ENCODE assay signal across 8 cellular contexts in the genomic region with DNA sequence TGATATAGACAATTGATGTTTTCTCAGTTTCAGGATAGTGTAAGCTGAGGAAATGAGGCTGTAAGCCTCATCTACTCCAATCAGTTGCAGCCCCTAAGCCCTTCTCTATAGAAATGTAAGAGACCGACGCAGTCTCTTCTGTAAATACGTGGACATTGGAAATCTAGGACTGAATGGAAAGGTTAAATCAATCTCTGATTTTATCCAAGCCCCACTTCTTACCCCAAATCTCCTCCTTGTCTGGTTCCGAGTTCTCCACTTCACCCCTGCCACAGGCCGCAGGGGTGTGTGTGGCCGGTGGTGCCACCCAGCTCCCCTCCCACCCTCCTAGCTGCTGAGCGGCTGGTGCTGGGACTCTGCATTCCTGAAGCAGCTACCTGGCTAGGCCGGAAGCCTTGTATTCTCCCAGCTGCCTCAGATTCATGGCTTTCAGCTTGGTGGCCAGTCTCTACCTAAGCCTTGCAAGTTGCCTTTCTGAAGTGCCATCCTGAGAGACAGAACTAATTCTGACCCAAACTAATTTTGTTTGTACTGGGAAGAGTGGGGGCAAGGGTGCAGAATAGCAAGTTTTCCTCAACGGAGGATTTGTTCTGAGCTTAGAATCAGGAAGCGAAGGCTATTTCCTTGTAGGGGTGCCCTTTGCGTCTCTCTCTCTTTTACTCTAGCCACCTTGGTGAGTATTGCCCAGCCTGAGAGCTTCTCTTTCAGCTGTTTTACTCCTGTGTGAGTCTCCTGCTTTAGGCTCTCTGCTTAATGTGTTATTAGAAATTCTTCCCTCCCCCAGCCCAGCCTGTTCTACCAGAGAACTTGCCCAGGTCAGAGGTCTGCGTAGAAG. TPM values are rescaled to one million over a fixed set of nuclear protein-coding genes. Genes with fewer than 3 reads are reported as not detected.
A peak's percentile ranks its signal among the peaks of the same experiment; 100 is the strongest.
DNase-seq lines count a peak whose midpoint lies in the region; ATAC-seq, FAIRE-seq and TF ChIP-seq lines count a peak whose summit lies in the region.

No MANE protein-coding gene starts in this region.

- no peak for TF ChIP-seq CTCF in GM12878 (IDR thresholded peaks at IDR 0.05 in 2 of 3, conservative IDR thresholded peaks at IDR 0.05 in 1 of 3; ENCODE audit: control insufficient read depth in 2 of 3, extremely low read depth in 1 of 3, insufficient read depth in 1 of 3, low read depth in 3 of 3, low read length in 3 of 3)
- TF ChIP-seq CTCF in keratinocyte (optimal IDR thresholded peaks at IDR 0.05 in 1 of 3, IDR thresholded peaks at IDR 0.05 in 1 of 3, conservative IDR thresholded peaks at IDR 0.05 in 1 of 3; ENCODE audit: extremely low read depth in 1 of 3, insufficient read depth in 2 of 3, low read length in 3 of 3): no peak

- intact Hi-C loops in GM12878 (cut with micrococcal nuclease; ENCODE audit: unreplicated experiment): no loop called here

- FAIRE-seq in GM12878 (lab: Jason Lieb, UNC): no peak
- no peak for FAIRE-seq in keratinocyte (lab: Jason Lieb, UNC)

- no peaks in the 10 kb centered on the region for H3K79me2 ChIP-seq in GM12878 (ENCODE audit: control insufficient read depth, insufficient read depth, low read length)
- no peaks in the 10 kb centered on the region for H3K79me2 ChIP-seq in keratinocyte (ENCODE audit: control insufficient read depth, insufficient read depth, low read length)

- no peaks in the 10 kb centered on the region for H3K27me3 Mint-ChIP-seq in stimulated activated naive B cell treated with anti-CD40 and anti-IgM and Interleukin-4, amounts not matched to agents 10 μg/mL and 1 μg/mL and 100 μg/mL, for 72 hours

- BruUV-seq in GM12878 (replicated peaks; lab: Mats Ljungman, UMichigan): no TSS peak

- SMC1A ChIA-PET in GM12878 (lab: Charles Lee; ENCODE audit: uncharacterized antibody, unreplicated experiment): interaction anchor here (1.0 to 1.8 kb wide), 4 partner anchors 10 to 79 kb away, joined by 3 to 4 read pairs (median 4); no protein-coding TSS in a partner anchor

- H4K20me1 ChIP-seq in GM12878 (ENCODE audit: control insufficient read depth, insufficient read depth) (no peaks in the 10 kb centered on the region), keratinocyte (ENCODE audit: control insufficient read depth, extremely low read depth, insufficient read depth, low read length) (no peaks in the 10 kb centered on the region)

- ATAC-seq in GM18867 (IDR thresholded peaks at IDR 0.05; ENCODE audit: unreplicated experiment): peak; percentile 47
- peak; percentile 27 for ATAC-seq in HG03175 (IDR thresholded peaks at IDR 0.05; ENCODE audit: unreplicated experiment)
- peak; percentile 46 for ATAC-seq in GM12878
- peak; percentile 41 to 60 for ATAC-seq in stimulated activated naive B cell treated with anti-CD40 and anti-IgM and Interleukin-4, amounts not matched to agents 10 μg/mL and 1 μg/mL and 100 μg/mL, for 72 hours (replicated peaks)

- RAD21 ChIA-PET in GM12878 (lab: Charles Lee; ENCODE audit: unreplicated experiment): interaction anchor here (1.4 kb wide), 1 partner anchor 45 kb away, joined by 3 read pairs; no protein-coding TSS in a partner anchor

- dilution Hi-C loops in keratinocyte (cut with MboI; ENCODE audit: extremely low pct_ligation_motif_present, low sequenced_read_pairs): no loop called here

- H3K27ac Mint-ChIP-seq in stimulated activated naive B cell treated with anti-CD40 and anti-IgM and Interleukin-4, amounts not matched to agents 10 μg/mL and 1 μg/mL and 100 μg/mL, for 72 hours: no peak overlapping the region

- no peaks in the 10 kb centered on the region for H3K9me3 Mint-ChIP-seq in stimulated activated naive B cell treated with anti-CD40 and anti-IgM and Interleukin-4, amounts not matched to agents 10 μg/mL and 1 μg/mL and 100 μg/mL, for 72 hours

- peak overlapping the region; percentile 79 for H3K4me3 Mint-ChIP-seq in stimulated activated naive B cell treated with anti-CD40 and anti-IgM and Interleukin-4, amounts not matched to agents 10 μg/mL and 1 μg/mL and 100 μg/mL, for 72 hours

- CTCF ChIA-PET in GM12878 (lab: Yijun Ruan, JAX): interaction anchor here (1.0 to 1.3 kb wide), 2 partner anchors 45 to 77 kb away, joined by 3 to 4 read pairs; no protein-coding TSS in a partner anchor

- 51% methylated on average over 12 of the region's 12 CpGs for WGBS in GM12878 (ENCODE audit: insufficient coverage, insufficient replicate concordance, low lambda C conversion rate, missing lambda C conversion rate)

- H3K4me2 ChIP-seq in GM12878 (ENCODE audit: control insufficient read depth, insufficient read depth) (peak overlapping the region; percentile 78), keratinocyte (ENCODE audit: control insufficient read depth, extremely low read depth, insufficient read depth, low read depth, low read length) (peak overlapping the region; percentile 77)

- H3K4me1 ChIP-seq in GM12878 (ENCODE audit: control insufficient read depth, insufficient read depth, low read length): no peaks in the 10 kb centered on the region
- peaks cover 13% of the 10 kb centered on the region for H3K4me1 ChIP-seq in keratinocyte (ENCODE audit: control insufficient read depth, extremely low read depth, insufficient read depth, low read length)

- TF ChIP-seq POLR2A in GM12878 (IDR thresholded peaks at IDR 0.05; ENCODE audit: low read depth, low read length): no peak

- H3K27me3 ChIP-seq in GM12878 (replicated peaks in 1 of 2; ENCODE audit: control insufficient read depth in 2 of 2, insufficient read depth in 2 of 2, low read length in 1 of 2): no peaks in the 10 kb centered on the region; a peak in 1 of 4 replicates
- no peaks in the 10 kb centered on the region for H3K27me3 ChIP-seq in keratinocyte (ENCODE audit: control insufficient read depth, extremely low read depth, insufficient read depth, low read length)

- H3K9me3 ChIP-seq in GM12878 (replicated peaks; ENCODE audit: control insufficient read depth, insufficient read depth, low read length) (no peaks in the 10 kb centered on the region), keratinocyte (ENCODE audit: control insufficient read depth, low read depth, low read length) (no peaks in the 10 kb centered on the region)

- H2AFZ ChIP-seq in GM12878 (ENCODE audit: control insufficient read depth, low read depth, low read length) (peak overlapping the region; percentile 89), keratinocyte (ENCODE audit: control insufficient read depth, low read length) (peak overlapping the region; percentile 76)

- in situ Hi-C loops in GM12878 (cut with MboI): no loop called here

- no peak for TF ChIP-seq EP300 in GM12878 (IDR thresholded peaks at IDR 0.05; ENCODE audit: borderline replicate concordance in 1 of 2, control insufficient read depth in 1 of 2, low read depth in 2 of 2, low read length in 2 of 2)

- H3K4me1 Mint-ChIP-seq in stimulated activated naive B cell treated with anti-CD40 and anti-IgM and Interleukin-4, amounts not matched to agents 10 μg/mL and 1 μg/mL and 100 μg/mL, for 72 hours: peaks cover 5 to 20% of the 10 kb centered on the region in 2 donors

- H3K36me3 Mint-ChIP-seq in stimulated activated naive B cell treated with anti-CD40 and anti-IgM and Interleukin-4, amounts not matched to agents 10 μg/mL and 1 μg/mL and 100 μg/mL, for 72 hours: peaks cover 4 to 6% of the 10 kb centered on the region in 2 donors

- H3K27ac ChIP-seq in GM12878 (ENCODE audit: control insufficient read depth, insufficient read depth): no peak overlapping the region
- peak overlapping the region; percentile 49 for H3K27ac ChIP-seq in keratinocyte (ENCODE audit: control insufficient read depth, insufficient read depth, low read length)

- POLR2A ChIA-PET in GM12878 (lab: Charles Lee): no interaction called here

- no peaks in the 10 kb centered on the region for H3K9me1 ChIP-seq in keratinocyte (ENCODE audit: control insufficient read depth, extremely low read depth, insufficient read depth, low read length)

- DNase-seq in GM12878 (ENCODE audit: low read depth, low spot score): no peak
- peak; percentile 15 for DNase-seq in keratinocyte (ENCODE audit: low read depth, low spot score)
- no peak for DNase-seq in stimulated activated naive B cell treated with anti-CD40 and anti-IgM and Interleukin-4, amounts not matched to agents 10 μg/mL and 1 μg/mL and 100 μg/mL, for 72 hours
- DNase-seq in COLO829 (ENCODE audit: low spot score): no peak
- DNase-seq in NCI-H524 treated with DMSO at 0.1 percent for 48 hours (lab: John Stamatoyannopoulos, UW): no peak
- no peak for DNase-seq in activated CD8-positive, alpha-beta memory T cell treated with anti-CD3 and anti-CD28 coated beads, Interleukin-2, amount 50 U/mL, for 48 hours

- TF ChIP-seq RAD21 in GM12878 (IDR thresholded peaks at IDR 0.05; ENCODE audit: insufficient read depth, low read depth, low read length): no peak

- H3K9ac ChIP-seq in GM12878 (ENCODE audit: control insufficient read depth, insufficient read depth, low read length) (no peak overlapping the region), keratinocyte (ENCODE audit: control insufficient read depth, extremely low read depth, insufficient read depth, low read length) (peak overlapping the region; percentile 48)

- H3K4me3 ChIP-seq in GM12878: peak overlapping the region; percentile 24
- H3K4me3 ChIP-seq in keratinocyte (ENCODE audit: control insufficient read depth in 2 of 3, extremely low read depth in 1 of 3, insufficient read depth in 2 of 3, low read depth in 1 of 3, low read length in 3 of 3): peak overlapping the region; percentile 47 to 83 (median 72)

- no peaks in the 10 kb centered on the region for H3K36me3 ChIP-seq in GM12878 (ENCODE audit: control insufficient read depth in 2 of 2, insufficient read depth in 2 of 2, low read length in 1 of 2)
- H3K36me3 ChIP-seq in keratinocyte (ENCODE audit: control insufficient read depth in 2 of 2, extremely low read depth in 1 of 2, insufficient read depth in 2 of 2, low read length in 2 of 2): peaks cover 15 to 16% of the 10 kb centered on the region in 2 experiments

RNA-seq across cellular contexts. Expression of a gene that starts 0.7 kb away (rescaled TPM):
- total RNA-seq in GM12878 (2013; cell fraction: nucleolus; rRNA removed): 0.52 and 0.81 TPM in 2 replicates
- total RNA-seq in GM12878 (2014; rRNA removed): 0.44 and 0.45 TPM in 2 replicates
- total RNA-seq in GM12878 (2014; rRNA removed; fragmentation: Illumina TruSeq; extraction: Trizol): 0.54 and 0.78 TPM in 2 replicates
- total RNA-seq in GM12878 (2021): 0.69 and 0.77 TPM in 2 replicates
- polyA plus RNA-seq in GM12878 (2011; ENCODE audit: low read depth): 0.98 TPM
- 1.0 TPM in 2 replicates for polyA plus RNA-seq in GM12878 (2011; rRNA removed)
- 0.57 and 0.73 TPM in 2 replicates for polyA plus RNA-seq in GM12878 (2011; cell fraction: cytosol; rRNA removed)
- 1.5 and 1.9 TPM in 2 replicates for polyA plus RNA-seq in GM12878 (2011; cell fraction: nucleus; rRNA removed)
- 1.4 and 1.6 TPM in 2 replicates for polyA plus RNA-seq in GM12878 (2012)
- 0.78 and 1.3 TPM in 2 replicates for polyA plus RNA-seq in GM12878 (2014; fragmentation: Illumina TruSeq; extraction: Trizol)
- polyA plus RNA-seq in GM12878 (2014; fragmentation: Nextera tagmentation; extraction: Ambion mirVana): 1 to 10 TPM; 1.4 to 1.5 TPM
- polyA plus RNA-seq in GM12878 (2014; rRNA removed): 0.86 and 0.96 TPM in 2 replicates
- polyA plus RNA-seq in GM12878 (2016; fragmentation: Nextera tagmentation; extraction: Ambion mirVana): 1 to 10 TPM; 1.3 to 1.6 TPM
- 0.46 and 1.0 TPM in 2 replicates for polyA minus RNA-seq in GM12878 (2011; rRNA and poly(A)+ RNA removed)
- 1.5 and 1.7 TPM in 2 replicates for polyA minus RNA-seq in GM12878 (2011; cell fraction: cytosol; rRNA and poly(A)+ RNA removed)
- 1.6 and 2.6 TPM in 2 replicates for polyA minus RNA-seq in GM12878 (2011; cell fraction: nucleus; rRNA and poly(A)+ RNA removed)
- polyA plus RNA-seq in keratinocyte: 29.7 to 39.5 TPM (median 36.4 TPM) in 3 replicates
- polyA plus RNA-seq in keratinocyte (2011; ENCODE audit: low read depth): 24.0 TPM
- 26.9 and 37.3 TPM in 2 replicates for polyA plus RNA-seq in keratinocyte (2011; cell fraction: cytosol; rRNA removed)
- 55.8 and 60.7 TPM in 2 replicates for polyA plus RNA-seq in keratinocyte (2011; cell fraction: nucleus; rRNA removed)
- 20.4 and 58.5 TPM in 2 replicates for polyA plus RNA-seq in keratinocyte (2012; ENCODE audit: low replicate concordance)
- 21.2 to 43.3 TPM (median 29.1 TPM) in 3 replicates for polyA minus RNA-seq in keratinocyte
- polyA minus RNA-seq in keratinocyte (2011; cell fraction: cytosol; rRNA and poly(A)+ RNA removed): 21.5 TPM
- polyA minus RNA-seq in keratinocyte (2011; cell fraction: nucleus; rRNA and poly(A)+ RNA removed): 27.2 and 49.0 TPM in 2 replicates

Comparison
In these comparisons a context has a peak if more than half of its experiments do, and no peak if none do; other contexts are left out.
1. RNA of a gene that starts 0.7 kb away (polyA plus RNA-seq): 20.4 to 60.7 TPM in keratinocyte; 0.57 to 1.9 TPM in GM12878; every median in the first group is over 4 times any median in the second.
2. Peak in every context shown above with its lines, with median percentiles within 50 percentile points of each other: ATAC-seq.